ENCODE assay signal across 1 cellular context in the genomic region with DNA sequence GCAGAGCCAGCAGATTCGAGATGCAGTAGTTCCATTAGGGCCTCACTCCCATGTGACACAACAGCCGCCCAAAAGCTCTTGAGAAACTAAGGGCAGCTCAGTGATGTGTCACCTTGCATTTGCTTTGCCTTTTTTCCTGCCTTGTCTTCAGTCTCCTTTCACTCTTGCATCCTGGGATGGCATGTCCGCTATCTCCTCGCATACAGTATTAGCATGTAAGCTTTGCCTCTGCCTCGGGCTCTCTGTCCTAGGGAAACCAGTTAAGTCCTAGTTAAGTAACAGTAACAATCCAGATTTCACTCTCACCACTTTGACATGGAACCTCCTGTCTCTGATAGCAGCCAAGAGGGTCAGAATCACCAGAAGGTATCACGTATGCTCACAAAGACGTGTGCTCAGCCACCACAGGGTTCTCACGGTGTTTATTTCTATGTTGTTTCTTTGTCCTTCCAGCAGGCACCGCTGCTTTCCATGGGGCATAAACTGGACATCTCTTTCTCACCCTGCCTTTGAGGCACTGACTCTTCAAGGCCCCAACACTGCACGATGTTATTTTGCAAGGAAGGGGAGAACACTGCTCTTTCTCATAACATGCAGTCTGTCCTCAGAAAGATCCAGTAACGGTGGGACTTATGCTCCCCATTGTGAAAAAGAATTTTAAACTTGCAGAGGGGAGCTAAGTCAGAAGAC.
TF ChIP-seq lines count a peak whose summit lies in the region.

No MANE protein-coding gene starts in this region.

TF ChIP-seq in IMR-90, 13 proteins besides CTCF, POLR2A, EP300 and RAD21:
- TF ChIP-seq FOS (IDR thresholded peaks at IDR 0.05; ENCODE audit: low read depth, low read length): no peak
- TF ChIP-seq CEBPB (IDR thresholded peaks at IDR 0.05; ENCODE audit: low read depth, low read length): 0 out of 2 replicates have a peak, but pooled peaks have one; percentile 12
